ENCODE assay signal across 13 cellular contexts in the genomic region with DNA sequence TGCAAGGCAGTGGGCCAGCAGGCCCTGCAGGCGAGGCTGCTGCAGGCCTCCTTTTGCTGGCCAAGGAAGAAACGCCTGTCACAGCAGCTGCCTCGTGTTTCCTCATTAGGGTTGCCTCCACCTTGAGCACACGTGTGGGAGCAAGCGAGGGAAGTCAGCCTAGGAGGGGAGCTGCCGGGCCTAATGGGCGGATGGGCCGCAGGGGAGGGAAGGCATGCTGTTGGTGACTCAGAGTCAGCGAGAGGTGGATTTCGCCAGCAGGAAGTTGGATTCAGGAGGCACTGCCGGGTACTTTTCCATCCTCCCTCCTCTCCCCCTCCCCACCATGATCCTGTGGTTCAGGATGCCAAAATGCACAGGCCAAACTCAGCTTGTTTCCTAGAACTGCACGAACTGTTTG.
DNase-seq lines count a peak whose midpoint lies in the region; ATAC-seq and TF ChIP-seq lines count a peak whose summit lies in the region.
"Had no signal": no experiment of that assay in that cellular context is flagged by ENCODE, and none has a peak within 500 bp of the region (broad histone marks: within the 10 kb centered on the region; RNA-seq: fewer than 3 reads in every experiment).

No MANE protein-coding gene starts in this region.

- no peak for ATAC-seq in HG03108 (IDR thresholded peaks at IDR 0.05; ENCODE audit: unreplicated experiment)
- ATAC-seq: HepG2 had no signal

- no peaks in the 10 kb centered on the region for H3K36me3 ChIP-seq in H7 (replicated peaks; ENCODE audit: control insufficient read depth, insufficient read depth, low read length)
- H3K36me3 ChIP-seq: breast epithelium had no signal

- H3K27me3 ChIP-seq in H7 (ENCODE audit: control insufficient read depth, insufficient read depth, low read length): no peaks in the 10 kb centered on the region
- H3K27me3 ChIP-seq: breast epithelium had no signal

- DNase-seq in H7 (peak; percentile 26), SK-MEL-5 (ENCODE audit: low read depth, low spot score) (peak; percentile 18), fibroblast of villous mesenchyme (ENCODE audit: low read depth) (peak; percentile 42), smooth muscle cell of the brain vasculature (ENCODE audit: low read depth, low spot score) (peak; percentile 35), NCI-H187 treated with DMSO at 0.1 percent for 48 hours (lab: John Stamatoyannopoulos, UW) (no peak), COR-L47 (lab: John Stamatoyannopoulos, UW) (no peak)
- DNase-seq: activated CD8-positive, alpha-beta memory T cell treated with anti-CD3 and anti-CD28 coated beads for 24 hours; hippocampal formation; NCI-H1436 had no signal

- TF ChIP-seq CTCF in fibroblast of villous mesenchyme (IDR thresholded peaks at IDR 0.05; ENCODE audit: insufficient read depth, low read depth, low read length): no peak

- in situ Hi-C loops in SK-MEL-5 (cut with HindIII; ENCODE audit: low pct_unique_long_range_greater_than_20kb, low sequenced_read_pairs): no loop called here

- no peak overlapping the region for H3K4me3 ChIP-seq in H7 (ENCODE audit: insufficient read depth, low read depth, low read length)
- no peak overlapping the region for H3K4me3 ChIP-seq in fibroblast of villous mesenchyme (ENCODE audit: low read depth, low read length)
- H3K4me3 ChIP-seq: breast epithelium, smooth muscle cell had no signal

Comparison
In these comparisons a context has a peak if more than half of its experiments do, and no peak if none do; other contexts are left out.
1. DNase-seq: peak in H7 (single experiment), SK-MEL-5 (single experiment), fibroblast of villous mesenchyme (single experiment) and smooth muscle cell of the brain vasculature (single experiment); none in NCI-H187 treated with DMSO at 0.1 percent for 48 hours (single experiment) and COR-L47 (single experiment).